Comparison of ENCODE assay signal across 8 cellular contexts in the genomic region with DNA sequence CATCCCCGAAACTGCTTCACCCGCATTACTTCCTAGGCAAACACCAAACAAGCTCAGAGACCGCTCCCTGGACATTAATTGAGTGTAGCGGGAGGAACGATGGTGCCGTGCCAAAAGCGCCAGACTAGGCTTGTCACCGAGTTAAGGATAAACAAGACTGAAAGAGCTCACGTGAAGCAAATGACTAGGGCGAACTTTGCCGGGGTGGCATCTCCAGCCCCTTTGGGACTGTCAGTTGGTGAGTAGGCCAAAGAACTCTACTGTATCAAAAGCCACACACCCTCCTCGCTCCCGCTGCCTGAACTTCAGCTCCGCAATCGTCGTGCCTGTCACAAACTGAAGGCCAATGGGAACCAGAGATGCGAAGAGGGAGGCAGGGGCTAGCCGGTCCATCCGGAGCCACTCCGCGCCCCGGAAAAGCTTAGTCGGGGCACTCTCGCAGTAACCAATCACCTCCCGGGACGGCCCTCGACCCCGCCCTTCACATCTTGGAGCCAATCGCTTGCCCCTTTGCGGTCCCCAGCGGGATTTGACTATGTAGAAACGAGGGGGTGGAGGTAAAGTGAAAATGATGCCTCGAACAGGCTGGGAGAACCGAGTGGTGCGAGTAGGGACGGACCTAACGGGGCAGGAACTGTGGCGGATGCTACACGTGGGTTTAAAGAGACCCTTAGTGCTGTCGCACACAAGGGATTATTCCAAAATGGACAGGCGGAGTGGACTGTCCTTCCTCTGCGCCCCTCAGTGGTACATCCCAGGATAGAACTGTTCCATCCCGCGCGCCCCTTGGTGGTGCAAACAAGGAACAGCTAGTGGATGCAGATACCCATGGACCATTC. TPM values are rescaled to one million over a fixed set of nuclear protein-coding genes. Genes with fewer than 3 reads are reported as not detected.
DNase-seq lines count a peak whose midpoint lies in the region; ATAC-seq, FAIRE-seq and TF ChIP-seq lines count a peak whose summit lies in the region.

No MANE protein-coding gene starts in this region.

- TF ChIP-seq POLR2A in prostate gland (IDR thresholded peaks at IDR 0.05), result no peak

- DNase-seq in GM13976 (ENCODE audit: low spot score) (peak; percentile 86), NCI-H146 (lab: John Stamatoyannopoulos, UW) (peak; percentile 95), T-helper 1 cell (peak; percentile 76 to 95 (median 84)), amygdala (lab: John Stamatoyannopoulos, UW) (peak; percentile 25 to 95 (median 87)), left ventricle myocardium superior (peak; percentile 94), prostate gland (ENCODE audit: low spot score) (peak; percentile 89), urothelium cell line (ENCODE audit: low spot score) (peak; percentile 94)

- H3K4me3 ChIP-seq in prostate gland, result peak overlapping the region; percentile 36 to 46

- H3K4me1 ChIP-seq in prostate gland (replicated peaks), result no peaks in the 10 kb centered on the region

- no peaks in the 10 kb centered on the region for H3K27me3 ChIP-seq in prostate gland (replicated peaks; ENCODE audit: insufficient read depth)

- TF ChIP-seq CTCF in GM13976 (IDR thresholded peaks at IDR 0.05; ENCODE audit: borderline replicate concordance, control extremely low read depth, extremely low read depth, insufficient read depth, missing control alignments), result peak; percentile 55
- TF ChIP-seq CTCF in prostate gland (IDR thresholded peaks at IDR 0.05), result peak; percentile 18 to 84 (median 66)

- intact Hi-C loops in left ventricle myocardium superior (cut with micrococcal nuclease) (no loop called here), prostate gland (cut with DNase I) (no loop called here)

- in situ Hi-C loops in GM13976 (cut with MboI; ENCODE audit: low sequenced_read_pairs, unreplicated experiment), result loop anchor here (25.0 kb wide), 1 partner anchor 408 kb away; no protein-coding TSS in a partner anchor

- ATAC-seq in HG02870 (IDR thresholded peaks at IDR 0.05; ENCODE audit: unreplicated experiment) (peak; percentile 96), left ventricle myocardium superior (peak; percentile 99)

- H3K36me3 ChIP-seq in prostate gland, result no peaks in the 10 kb centered on the region

- H3K27ac ChIP-seq in prostate gland, result peak overlapping the region; percentile 83 to 87

- 0% methylated on average over 43 of the region's 45 CpGs for WGBS in prostate gland

- no peaks in the 10 kb centered on the region for H3K9me3 ChIP-seq in prostate gland

- no peak for FAIRE-seq in urothelium cell line (lab: Jason Lieb, UNC)

RNA-seq across cellular contexts. Expression of gene FAM156A, which starts 37.0 kb away (rescaled TPM):
- 7.3 TPM for total RNA-seq in left ventricle myocardium superior
- total RNA-seq in prostate gland, result 10 to 100 TPM in 1 of 2 donors, 1 to 10 TPM in 1; 4.6 to 55.5 TPM

RNA-seq across cellular contexts. Expression of gene GPR173, which starts 53.2 kb away (rescaled TPM):
- total RNA-seq in left ventricle myocardium superior (0.50 TPM), prostate gland (1 to 10 TPM; 1.9 to 3.6 TPM)

Comparison
In these comparisons a context has a peak if more than half of its experiments do, and no peak if none do; other contexts are left out.
1. Peak in every context shown above with its lines: DNase-seq, ATAC-seq, H3K4me3 ChIP-seq and H3K27ac ChIP-seq.